1 cellular context compared by ENCODE assay signal in the genomic region with DNA sequence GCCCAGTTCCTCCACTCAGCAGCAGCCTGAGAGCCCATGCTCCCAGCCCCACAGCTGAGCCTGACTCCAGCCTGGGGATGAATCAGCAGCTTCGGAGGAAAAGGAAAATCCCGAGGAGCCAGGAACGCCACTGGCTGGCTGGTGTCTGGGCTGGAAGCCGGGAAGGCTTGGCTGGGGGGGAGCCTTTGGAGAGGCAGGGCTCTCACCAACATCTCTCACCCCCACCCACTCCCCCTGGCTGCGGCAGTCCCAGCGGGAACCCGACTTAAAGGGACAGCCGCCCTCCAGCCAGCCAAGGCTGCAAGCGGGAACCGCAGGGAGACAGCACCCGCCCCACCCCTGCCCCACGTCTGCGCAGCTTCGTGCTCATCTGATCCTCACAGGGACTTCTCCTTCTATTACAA.
TF ChIP-seq lines count a peak whose summit lies in the region.

No MANE protein-coding gene starts in this region.

TF ChIP-seq in HepG2, 621 proteins besides CTCF, POLR2A, EP300 and RAD21:
- TF ChIP-seq DMTF1 (CRISPR knock-in tag; IDR thresholded peaks at IDR 0.05): no peak
- TF ChIP-seq NBN (conservative IDR thresholded peaks at IDR 0.05): no peak
- TF ChIP-seq, protein P1, sequence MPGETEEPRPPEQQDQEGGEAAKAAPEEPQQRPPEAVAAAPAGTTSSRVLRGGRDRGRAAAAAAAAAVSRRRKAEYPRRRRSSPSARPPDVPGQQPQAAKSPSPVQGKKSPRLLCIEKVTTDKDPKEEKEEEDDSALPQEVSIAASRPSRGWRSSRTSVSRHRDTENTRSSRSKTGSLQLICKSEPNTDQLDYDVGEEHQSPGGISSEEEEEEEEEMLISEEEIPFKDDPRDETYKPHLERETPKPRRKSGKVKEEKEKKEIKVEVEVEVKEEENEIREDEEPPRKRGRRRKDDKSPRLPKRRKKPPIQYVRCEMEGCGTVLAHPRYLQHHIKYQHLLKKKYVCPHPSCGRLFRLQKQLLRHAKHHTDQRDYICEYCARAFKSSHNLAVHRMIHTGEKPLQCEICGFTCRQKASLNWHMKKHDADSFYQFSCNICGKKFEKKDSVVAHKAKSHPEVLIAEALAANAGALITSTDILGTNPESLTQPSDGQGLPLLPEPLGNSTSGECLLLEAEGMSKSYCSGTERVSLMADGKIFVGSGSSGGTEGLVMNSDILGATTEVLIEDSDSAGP (CRISPR knock-in tag; IDR thresholded peaks at IDR 0.05; ENCODE audit: borderline replicate concordance): peak; percentile 33; the same call in 1 of the 2 replicates
- TF ChIP-seq WIZ (CRISPR knock-in tag; IDR thresholded peaks at IDR 0.05): no peak
- no peak for TF ChIP-seq ZNF101 (CRISPR knock-in tag; IDR thresholded peaks at IDR 0.05; ENCODE audit: borderline replicate concordance, low read depth)
- TF ChIP-seq ZNF282 (IDR thresholded peaks at IDR 0.05; ENCODE audit: partially characterized antibody): no peak
- TF ChIP-seq E2F1 (CRISPR knock-in tag; IDR thresholded peaks at IDR 0.05): no peak
- TF ChIP-seq MED8 (CRISPR knock-in tag; IDR thresholded peaks at IDR 0.05; ENCODE audit: insufficient replicate concordance): no peak
- TF ChIP-seq ZMAT3 (CRISPR knock-in tag; conservative IDR thresholded peaks at IDR 0.05): no peak
